In genomic region chr2:142222715-142223114, GRCh38 we compare ENCODE assay signal across 21 cellular contexts.
DNase-seq lines count a peak whose midpoint lies in the region; ATAC-seq, FAIRE-seq and TF ChIP-seq lines count a peak whose summit lies in the region.
"Had no signal": no experiment of that assay in that cellular context is flagged by ENCODE, and none has a peak within 500 bp of the region (broad histone marks: within the 10 kb centered on the region; RNA-seq: fewer than 3 reads in every experiment).

No MANE protein-coding gene starts in this region.

- no peak for ATAC-seq in HG02571 (IDR thresholded peaks at IDR 0.05; ENCODE audit: unreplicated experiment)
- ATAC-seq: A549; CD8-positive, alpha-beta T cell; T-cell had no signal

- H3K27ac ChIP-seq in BLaER1 = no peak overlapping the region
- H3K27ac ChIP-seq: A549, C4-2B had no signal

- intact Hi-C loops in Calu3 (cut with micrococcal nuclease; ENCODE audit: unreplicated experiment) = no loop called here

- H4K20me1 ChIP-seq in BLaER1 = no peaks in the 10 kb centered on the region

- CTCF ChIA-PET in Calu3 (lab: Charles Lee) = no interaction called here

- no peaks in the 10 kb centered on the region for H3K27me3 Mint-ChIP-seq in Calu3 (ENCODE audit: unreplicated experiment)
- H3K27me3 Mint-ChIP-seq: T-cell had no signal

- H3K9me3 ChIP-seq in BLaER1 = peaks cover 12% of the 10 kb centered on the region
- H3K9me3 ChIP-seq: A549 had no signal

- no peak overlapping the region for H3K4me3 ChIP-seq in BLaER1
- H3K4me3 ChIP-seq in bronchial epithelial cell (ENCODE audit: low read depth, low read length) = no peak overlapping the region
- H3K4me3 ChIP-seq: A549 had no signal

- H3K9me3 Mint-ChIP-seq in Calu3 (ENCODE audit: low read depth, unreplicated experiment) = no peaks in the 10 kb centered on the region

- H3K36me3 ChIP-seq in BLaER1 = no peaks in the 10 kb centered on the region
- H3K36me3 ChIP-seq in bronchial epithelial cell (ENCODE audit: control insufficient read depth, insufficient read depth, low read length) = no peaks in the 10 kb centered on the region

- no peak overlapping the region for H3K4me3 Mint-ChIP-seq in Calu3 (ENCODE audit: low read depth, unreplicated experiment)
- H3K4me3 Mint-ChIP-seq: CD8-positive, alpha-beta T cell; T-cell had no signal

- H3K27ac Mint-ChIP-seq in Calu3 (ENCODE audit: unreplicated experiment) = no peak overlapping the region
- H3K27ac Mint-ChIP-seq: CD8-positive, alpha-beta T cell; T-cell had no signal

- no peaks in the 10 kb centered on the region for H3K4me1 Mint-ChIP-seq in Calu3 (ENCODE audit: low read depth, unreplicated experiment)
- H3K4me1 Mint-ChIP-seq: T-cell had no signal

- H3K4me2 ChIP-seq in BLaER1 = peak overlapping the region; percentile 17; the same call in 1 of the 2 replicates
- H3K4me2 ChIP-seq: A549 had no signal

- H3K27me3 ChIP-seq in BLaER1 = no peaks in the 10 kb centered on the region
- H3K27me3 ChIP-seq in bronchial epithelial cell (ENCODE audit: control insufficient read depth, insufficient read depth, low read length) = no peaks in the 10 kb centered on the region

- FAIRE-seq in D721Med (lab: Jason Lieb, UNC) = peak; percentile 70
- FAIRE-seq in bronchial epithelial cell (lab: Jason Lieb, UNC) = no peak
- FAIRE-seq: A549, GM18507 had no signal

- no peaks in the 10 kb centered on the region for H3K36me3 Mint-ChIP-seq in Calu3 (ENCODE audit: insufficient read depth, unreplicated experiment)
- H3K36me3 Mint-ChIP-seq: CD8-positive, alpha-beta T cell; T-cell had no signal

- BruUV-seq in Calu3 (replicated peaks; lab: Mats Ljungman, UMichigan) = no TSS peak

- DNase-seq in D721Med (ENCODE audit: insufficient read length, low spot score) (no peak), NCI-H1417 (lab: John Stamatoyannopoulos, UW) (peak in 2 of 3 experiments; percentile 15 to 82), bronchial epithelial cell (ENCODE audit: low read depth) (peak; percentile 41), DMS53 (lab: John Stamatoyannopoulos, UW) (no peak), SHP77 treated with DMSO at 0.1 percent for 48 hours (lab: John Stamatoyannopoulos, UW) (no peak), Calu3 (no peak)
- DNase-seq: CD8-positive, alpha-beta T cell; KG1; MM.1S; NCI-H146; NCI-H2029; NCI-H2227 treated with DMSO at 0.1 percent for 48 hours; NCI-H510A treated with DMSO at 0.1 percent for 48 hours; Right ventricle myocardium superior; RPMI8226; T-cell had no signal

- H3K9ac ChIP-seq in BLaER1 = no peak overlapping the region

- no peak for TF ChIP-seq CTCF in D721Med (IDR thresholded peaks at IDR 0.05; ENCODE audit: insufficient read depth, missing control alignments)
- no peak for TF ChIP-seq CTCF in bronchial epithelial cell (IDR thresholded peaks at IDR 0.05; ENCODE audit: insufficient read depth, low read length, severe bottlenecking)
- TF ChIP-seq CTCF in Calu3 (IDR thresholded peaks at IDR 0.05; ENCODE audit: unreplicated experiment) = no peak

- H3K4me1 ChIP-seq in BLaER1 = peaks cover 54% of the 10 kb centered on the region

Comparison
In these comparisons a context has a peak if more than half of its experiments do, and no peak if none do; other contexts are left out.
1. DNase-seq: peak in NCI-H1417 (2 of 3) and bronchial epithelial cell (single experiment); none in D721Med (single experiment), DMS53 (single experiment), SHP77 treated with DMSO at 0.1 percent for 48 hours (single experiment) and Calu3 (single experiment).